ENCODE assay signal across 8 cellular contexts in genomic region chr17:82098939-82099765, GRCh38. TPM values are rescaled to one million over a fixed set of nuclear protein-coding genes. Genes with fewer than 3 reads are reported as not detected.
DNase-seq lines count a peak whose midpoint lies in the region; ATAC-seq and TF ChIP-seq lines count a peak whose summit lies in the region.

No MANE protein-coding gene starts in this region.

- H3K4me2 ChIP-seq in OCI-LY7 (ENCODE audit: low read length): peak overlapping the region; percentile 84

- POLR2A ChIA-PET in OCI-LY7 (lab: Charles Lee): interaction anchor here (0.5 to 1.4 kb wide), 3 partner anchors 62 to 173 kb away, joined by 3 to 4 read pairs (median 4); partner anchors contain the start of genes CENPX, DCXR and LRRC45

- CTCF ChIA-PET in OCI-LY7 (lab: Charles Lee; ENCODE audit: unreplicated experiment): interaction anchor here (1.4 kb wide), 1 partner anchor 61 kb away, joined by 3 read pairs; the partner anchor contains the start of gene DCXR

- DNase-seq in NCI-H2081 (lab: John Stamatoyannopoulos, UW) (peak; percentile 45 to 56), NCI-H2081 treated with DMSO at 0.1 percent for 48 hours (lab: John Stamatoyannopoulos, UW) (no peak), OCI-LY7 (ENCODE audit: low spot score) (peak; percentile 88), colonic mucosa (no peak), midbrain (lab: John Stamatoyannopoulos, UW) (no peak), A172 (ENCODE audit: low spot score) (no peak)

- peak; percentile 1 for ATAC-seq in HG02623 (IDR thresholded peaks at IDR 0.05; ENCODE audit: unreplicated experiment)

- H3K9me3 ChIP-seq in OCI-LY7 (ENCODE audit: low read length) (no peaks in the 10 kb centered on the region), colonic mucosa (no peaks in the 10 kb centered on the region), mucosa of rectum (ENCODE audit: control insufficient read depth in 2 of 2, low read length in 2 of 2) (no peaks in the 10 kb centered on the region)

- intact Hi-C loops in OCI-LY7 (cut with micrococcal nuclease; ENCODE audit: unreplicated experiment): loop anchor here (1.0 to 5.0 kb wide), 6 partner anchors 24 to 587 kb away; partner anchors contain the start of genes ACTG1, ARL16, DCXR and HGS
- intact Hi-C loops in colonic mucosa (cut with DNase I): no loop called here

- no peaks in the 10 kb centered on the region for H3K9me2 ChIP-seq in OCI-LY7 (ENCODE audit: insufficient read depth, low read length)

- H3K27ac ChIP-seq in OCI-LY7 (ENCODE audit: low read depth, low read length, poor library complexity, severe bottlenecking) (peak overlapping the region; percentile 89), colonic mucosa (peak overlapping the region; percentile 94), mucosa of rectum (ENCODE audit: low read depth in 2 of 2, low read length in 2 of 2) (peak overlapping the region; percentile 96 to 97)

- H3K79me2 ChIP-seq in OCI-LY7 (ENCODE audit: insufficient read depth, low read depth, low read length): peaks cover 34% of the 10 kb centered on the region

- H3K4me1 ChIP-seq in OCI-LY7 (ENCODE audit: insufficient read depth, low read length, poor library complexity, severe bottlenecking): peaks cover 51% of the 10 kb centered on the region
- H3K4me1 ChIP-seq in colonic mucosa: peaks cover 30% of the 10 kb centered on the region
- H3K4me1 ChIP-seq in mucosa of rectum (ENCODE audit: control insufficient read depth in 2 of 2, insufficient read depth in 2 of 2, low read length in 2 of 2): peaks cover 28 to 41% of the 10 kb centered on the region in 2 donors

- peaks cover 21% of the 10 kb centered on the region; the same call in 1 of the 2 replicates for H4K20me1 ChIP-seq in OCI-LY7 (ENCODE audit: insufficient read depth, low read length)

- no peak overlapping the region for H2AFZ ChIP-seq in OCI-LY7 (ENCODE audit: low read length)

- H3K27me3 ChIP-seq in colonic mucosa: no peaks in the 10 kb centered on the region
- H3K27me3 ChIP-seq in mucosa of rectum (ENCODE audit: control insufficient read depth in 2 of 2, insufficient read depth in 2 of 2, low read length in 2 of 2): no peaks in the 10 kb centered on the region

- H3K4me3 ChIP-seq in OCI-LY7 (ENCODE audit: low read depth, low read length, poor library complexity, severe bottlenecking) (peak overlapping the region; percentile 87), colonic mucosa (peak overlapping the region; percentile 97), mucosa of rectum (ENCODE audit: low read length in 2 of 2) (peak overlapping the region; percentile 62 to 70)

- peaks cover 30% of the 10 kb centered on the region for H3K36me3 ChIP-seq in OCI-LY7 (ENCODE audit: insufficient read depth, low read length)
- peaks cover 7% of the 10 kb centered on the region for H3K36me3 ChIP-seq in colonic mucosa
- H3K36me3 ChIP-seq in mucosa of rectum (ENCODE audit: control insufficient read depth in 2 of 2, insufficient read depth in 2 of 2, low read length in 2 of 2): peaks cover 4 to 6% of the 10 kb centered on the region in 2 donors

- BruUV-seq in OCI-LY7 (replicated peaks; lab: Mats Ljungman, UMichigan): no TSS peak

- H3K9ac ChIP-seq in colonic mucosa (ENCODE audit: low read depth in 2 of 2, low read length in 2 of 2) (peak overlapping the region; percentile 85), mucosa of rectum (ENCODE audit: low read depth in 1 of 2, low read length in 2 of 2) (peak overlapping the region; percentile 68 to 81)

- TF ChIP-seq CTCF in OCI-LY7 (conservative IDR thresholded peaks at IDR 0.05; ENCODE audit: low read length) (no peak), colonic mucosa (IDR thresholded peaks at IDR 0.05) (no peak)

RNA-seq across cellular contexts. Expression of gene FASN, which starts 1.1 kb away (rescaled TPM):
- total RNA-seq in OCI-LY7 (2014; rRNA removed; shearing (Covaris generic)): 94.4 and 111 TPM in 2 replicates
- total RNA-seq in OCI-LY7 (2022): 299 and 364 TPM in 2 replicates
- 100 to 1,000 TPM; 168 to 198 TPM for total RNA-seq in colonic mucosa
- 89.9 and 133 TPM in 2 replicates for total RNA-seq in A172 (2014; rRNA removed; shearing (Covaris generic))

RNA-seq across cellular contexts. Expression of gene DUS1L, which starts 33.5 kb away (rescaled TPM):
- total RNA-seq in OCI-LY7 (2014; rRNA removed; shearing (Covaris generic)): 374 and 388 TPM in 2 replicates
- total RNA-seq in OCI-LY7 (2022) (300 and 320 TPM in 2 replicates), colonic mucosa (100 to 1,000 TPM; 113 to 253 TPM)
- total RNA-seq in A172 (2014; rRNA removed; shearing (Covaris generic)): 107 and 165 TPM in 2 replicates

RNA-seq across cellular contexts. Expression of gene GPS1, which starts 47.5 kb away (rescaled TPM):
- total RNA-seq in OCI-LY7 (2014; rRNA removed; shearing (Covaris generic)): 137 and 169 TPM in 2 replicates
- total RNA-seq in OCI-LY7 (2022) (123 and 133 TPM in 2 replicates), colonic mucosa (100 to 1,000 TPM in 1 of 2 donors, 10 to 100 TPM in 1; 70.8 to 129 TPM)
- total RNA-seq in A172 (2014; rRNA removed; shearing (Covaris generic)): 185 and 187 TPM in 2 replicates

RNA-seq across cellular contexts. Expression of gene RFNG, which starts 47.5 kb away (rescaled TPM):
- total RNA-seq in OCI-LY7 (2014; rRNA removed; shearing (Covaris generic)): 50.5 and 59.4 TPM in 2 replicates
- total RNA-seq in OCI-LY7 (2022) (41.3 and 47.3 TPM in 2 replicates), colonic mucosa (10 to 100 TPM; 30.6 to 32.1 TPM)
- total RNA-seq in A172 (2014; rRNA removed; shearing (Covaris generic)): 42.8 and 50.1 TPM in 2 replicates

Comparison
In these comparisons a context has a peak if more than half of its experiments do, and no peak if none do; other contexts are left out.
1. DNase-seq: peak in NCI-H2081 (2 of 2) and OCI-LY7 (single experiment); none in NCI-H2081 treated with DMSO at 0.1 percent for 48 hours (single experiment), colonic mucosa (single experiment), midbrain (single experiment) and A172 (single experiment).
2. Peak in every context shown above with its lines, with median percentiles within 50 percentile points of each other: H3K27ac ChIP-seq and H3K4me3 ChIP-seq.